13 cellular contexts compared by ENCODE assay signal in the genomic region with DNA sequence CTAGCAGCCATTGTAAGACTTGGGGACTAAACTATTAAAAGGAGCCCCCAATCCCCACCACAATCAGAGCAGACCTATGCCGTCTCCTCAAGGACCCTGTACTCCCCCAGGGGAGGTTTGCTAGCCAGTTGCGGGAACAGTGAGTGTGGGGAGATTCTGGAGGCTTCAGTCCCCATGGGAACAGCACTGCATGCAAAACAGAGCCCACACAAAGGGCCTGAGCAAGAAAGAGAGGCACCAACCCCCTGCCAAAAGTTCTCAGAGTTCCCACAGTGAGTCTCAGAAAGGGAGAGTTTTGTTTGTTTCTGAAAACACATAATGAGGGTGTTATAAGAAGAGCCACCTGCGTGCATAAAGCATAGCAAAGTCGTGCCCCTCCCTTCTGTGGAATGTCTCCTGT. TPM values are rescaled to one million over a fixed set of nuclear protein-coding genes. Genes with fewer than 3 reads are reported as not detected.
DNase-seq lines count a peak whose midpoint lies in the region; ATAC-seq and TF ChIP-seq lines count a peak whose summit lies in the region.
"Had no signal": no experiment of that assay in that cellular context is flagged by ENCODE, and none has a peak within 500 bp of the region (broad histone marks: within the 10 kb centered on the region; RNA-seq: fewer than 3 reads in every experiment).

No MANE protein-coding gene starts in this region.

- no peak overlapping the region for H3K4me2 ChIP-seq in H9 (ENCODE audit: insufficient read depth, insufficient read length, low read length)
- H3K4me2 ChIP-seq in neural progenitor cell: peak overlapping the region; percentile 53

- H3K9me3 ChIP-seq in H9 (ENCODE audit: control insufficient read depth, low read depth, low read length) (no peaks in the 10 kb centered on the region), neural progenitor cell (ENCODE audit: low read depth) (no peaks in the 10 kb centered on the region)

- no peak overlapping the region for H3K23ac ChIP-seq in H9 (ENCODE audit: insufficient read length, low read depth, low read length)

- H2BK120ac ChIP-seq in H9 (ENCODE audit: low read depth, low read length, poor library complexity, severe bottlenecking): no peak overlapping the region

- H3K27ac ChIP-seq in H9 (ENCODE audit: insufficient read length, low read depth, low read length) (no peak overlapping the region), neural progenitor cell (peak overlapping the region; percentile 80)
- H3K27ac ChIP-seq: VCaP had no signal

- H3T11ph ChIP-seq in H9 (ENCODE audit: low read length): no peak overlapping the region

- no peak overlapping the region for H3K9ac ChIP-seq in H9 (ENCODE audit: extremely low read depth, insufficient read length, low read length)
- no peak overlapping the region for H3K9ac ChIP-seq in neural progenitor cell

- peak; percentile 90 for ATAC-seq in GM18907 (IDR thresholded peaks at IDR 0.05; ENCODE audit: unreplicated experiment)
- ATAC-seq in HG03432 (IDR thresholded peaks at IDR 0.05; ENCODE audit: unreplicated experiment): peak; percentile 88
- ATAC-seq in stimulated activated naive B cell treated with anti-CD40 and anti-IgM and Interleukin-4, amounts not matched to agents 10 μg/mL and 1 μg/mL and 100 μg/mL, for 72 hours (replicated peaks): no peak
- no peak for ATAC-seq in activated T-helper 17 cell treated with anti-CD3 and anti-CD28 coated beads, Interleukin-2, amount 50 U/mL, for 72 hours (replicated peaks)
- ATAC-seq: activated naive CD4-positive, alpha-beta T cell treated with anti-CD3 and anti-CD28 coated beads, Interleukin-2, amount 50 U/mL, for 72 hours; Panc1 had no signal

- H3F3A ChIP-seq in neural progenitor cell (ENCODE audit: low read depth): peaks cover 14% of the 10 kb centered on the region

- no peak overlapping the region for H3K4ac ChIP-seq in H9 (ENCODE audit: low read depth, low read length)

- no peak overlapping the region for H2BK5ac ChIP-seq in H9 (ENCODE audit: insufficient read length, low read length)

- H3K9me3 Mint-ChIP-seq in H9 (no peaks in the 10 kb centered on the region), neural progenitor cell (peaks cover 3% of the 10 kb centered on the region)
- H3K9me3 Mint-ChIP-seq in stimulated activated naive B cell treated with anti-CD40 and anti-IgM and Interleukin-4, amounts not matched to agents 10 μg/mL and 1 μg/mL and 100 μg/mL, for 72 hours: no peaks in the 10 kb centered on the region
- no peaks in the 10 kb centered on the region for H3K9me3 Mint-ChIP-seq in activated T-helper 17 cell treated with anti-CD3 and anti-CD28 coated beads, Interleukin-2, amount 50 U/mL, for 72 hours
- H3K9me3 Mint-ChIP-seq: activated naive CD4-positive, alpha-beta T cell treated with anti-CD3 and anti-CD28 coated beads, Interleukin-2, amount 50 U/mL, for 72 hours had no signal

- peaks cover 4 to 10% (median 7%) of the 10 kb centered on the region in 3 experiments; a peak in 5 of 7 replicates for H3K36me3 Mint-ChIP-seq in H9 (ENCODE audit: insufficient read depth in 1 of 3, low read depth in 3 of 3)
- H3K36me3 Mint-ChIP-seq in neural progenitor cell: no peaks in the 10 kb centered on the region
- H3K36me3 Mint-ChIP-seq in stimulated activated naive B cell treated with anti-CD40 and anti-IgM and Interleukin-4, amounts not matched to agents 10 μg/mL and 1 μg/mL and 100 μg/mL, for 72 hours: no peaks in the 10 kb centered on the region
- H3K36me3 Mint-ChIP-seq in activated T-helper 17 cell treated with anti-CD3 and anti-CD28 coated beads, Interleukin-2, amount 50 U/mL, for 72 hours (ENCODE audit: low read depth): no peaks in the 10 kb centered on the region
- H3K36me3 Mint-ChIP-seq: activated naive CD4-positive, alpha-beta T cell treated with anti-CD3 and anti-CD28 coated beads, Interleukin-2, amount 50 U/mL, for 72 hours had no signal

- no peak overlapping the region for H2BK15ac ChIP-seq in H9 (ENCODE audit: low read depth, low read length)

- no peaks in the 10 kb centered on the region for H3K27me3 Mint-ChIP-seq in H9 (ENCODE audit: low read depth)
- H3K27me3 Mint-ChIP-seq in neural progenitor cell (ENCODE audit: insufficient read depth, low read depth): peaks cover 9% of the 10 kb centered on the region
- H3K27me3 Mint-ChIP-seq in stimulated activated naive B cell treated with anti-CD40 and anti-IgM and Interleukin-4, amounts not matched to agents 10 μg/mL and 1 μg/mL and 100 μg/mL, for 72 hours: peaks cover 7 to 10% of the 10 kb centered on the region in 2 donors
- peaks cover 21% of the 10 kb centered on the region for H3K27me3 Mint-ChIP-seq in activated T-helper 17 cell treated with anti-CD3 and anti-CD28 coated beads, Interleukin-2, amount 50 U/mL, for 72 hours

- no peak overlapping the region for H4K91ac ChIP-seq in H9 (ENCODE audit: insufficient read length, low read depth, low read length)

- H3K56ac ChIP-seq in H9 (ENCODE audit: insufficient read length, low read depth, low read length): no peak overlapping the region

- H3K27me3 ChIP-seq in H9 (ENCODE audit: insufficient read depth, low read length): no peaks in the 10 kb centered on the region
- H3K27me3 ChIP-seq in neural progenitor cell: no peaks in the 10 kb centered on the region

- no peak overlapping the region for H4K5ac ChIP-seq in H9 (ENCODE audit: insufficient read length, low read depth, low read length)

- H3K18ac ChIP-seq in H9 (ENCODE audit: insufficient read length, low read depth, low read length): no peak overlapping the region

- H3K79me2 ChIP-seq in H9 (ENCODE audit: insufficient read depth, low read length) (no peaks in the 10 kb centered on the region), neural progenitor cell (ENCODE audit: low read depth) (no peaks in the 10 kb centered on the region)

- no peaks in the 10 kb centered on the region for H3K23me2 ChIP-seq in H9 (ENCODE audit: insufficient read length, low read depth, low read length, poor library complexity, severe bottlenecking)

- no peak overlapping the region for H2BK20ac ChIP-seq in H9 (ENCODE audit: low read depth, low read length, poor library complexity, severe bottlenecking)

- H4K20me1 ChIP-seq in H9 (ENCODE audit: control insufficient read depth, insufficient read depth, insufficient read length) (no peaks in the 10 kb centered on the region), neural progenitor cell (ENCODE audit: low read depth) (no peaks in the 10 kb centered on the region)

- no peak overlapping the region for H2BK12ac ChIP-seq in H9 (ENCODE audit: insufficient read length, low read depth, low read length)

- H3K14ac ChIP-seq in H9 (ENCODE audit: insufficient read depth, low read length): no peak overlapping the region

- no peak overlapping the region for H3K4me3 ChIP-seq in neural progenitor cell

- no peak overlapping the region for H3K4me3 Mint-ChIP-seq in H9
- H3K4me3 Mint-ChIP-seq in neural progenitor cell: peak overlapping the region; percentile 22
- H3K4me3 Mint-ChIP-seq in stimulated activated naive B cell treated with anti-CD40 and anti-IgM and Interleukin-4, amounts not matched to agents 10 μg/mL and 1 μg/mL and 100 μg/mL, for 72 hours: no peak overlapping the region
- H3K4me3 Mint-ChIP-seq in activated T-helper 17 cell treated with anti-CD3 and anti-CD28 coated beads, Interleukin-2, amount 50 U/mL, for 72 hours: no peak overlapping the region

- H3K4me1 Mint-ChIP-seq in H9: peaks cover 37 to 38% of the 10 kb centered on the region in 2 experiments
- H3K4me1 Mint-ChIP-seq in neural progenitor cell: peaks cover 24% of the 10 kb centered on the region
- no peaks in the 10 kb centered on the region for H3K4me1 Mint-ChIP-seq in stimulated activated naive B cell treated with anti-CD40 and anti-IgM and Interleukin-4, amounts not matched to agents 10 μg/mL and 1 μg/mL and 100 μg/mL, for 72 hours
- H3K4me1 Mint-ChIP-seq in activated T-helper 17 cell treated with anti-CD3 and anti-CD28 coated beads, Interleukin-2, amount 50 U/mL, for 72 hours: no peaks in the 10 kb centered on the region

- no peak overlapping the region for H4K8ac ChIP-seq in H9 (replicated peaks; ENCODE audit: insufficient read length, low read depth, low read length)

- TF ChIP-seq CTCF in H9 (conservative IDR thresholded peaks at IDR 0.05) (no peak), neural progenitor cell (IDR thresholded peaks at IDR 0.05) (no peak)

- H3K79me1 ChIP-seq in H9 (ENCODE audit: insufficient read depth, low read depth, low read length, poor library complexity, severe bottlenecking): no peaks in the 10 kb centered on the region

- H2AFZ ChIP-seq in H9 (ENCODE audit: low read length): no peak overlapping the region
- peak overlapping the region; percentile 68 for H2AFZ ChIP-seq in neural progenitor cell (replicated peaks)

- peaks cover 9% of the 10 kb centered on the region; the same call in 1 of the 2 replicates for H3K4me1 ChIP-seq in H9 (ENCODE audit: insufficient read depth, low read length)
- H3K4me1 ChIP-seq in neural progenitor cell: peaks cover 24% of the 10 kb centered on the region

- H2AK5ac ChIP-seq in H9 (ENCODE audit: insufficient read length, low read length): no peak overlapping the region

- peak overlapping the region; percentile 62 to 90 (median 78); a peak in 6 of 7 replicates for H3K27ac Mint-ChIP-seq in H9
- H3K27ac Mint-ChIP-seq in neural progenitor cell: peak overlapping the region; percentile 61
- H3K27ac Mint-ChIP-seq in stimulated activated naive B cell treated with anti-CD40 and anti-IgM and Interleukin-4, amounts not matched to agents 10 μg/mL and 1 μg/mL and 100 μg/mL, for 72 hours: no peak overlapping the region
- H3K27ac Mint-ChIP-seq in activated T-helper 17 cell treated with anti-CD3 and anti-CD28 coated beads, Interleukin-2, amount 50 U/mL, for 72 hours: no peak overlapping the region
- H3K27ac Mint-ChIP-seq: activated naive CD4-positive, alpha-beta T cell treated with anti-CD3 and anti-CD28 coated beads, Interleukin-2, amount 50 U/mL, for 72 hours had no signal

- DNase-seq in H9: no peak
- peak; percentile 58 for DNase-seq in neural progenitor cell (ENCODE audit: low spot score)
- DNase-seq in stimulated activated naive B cell treated with anti-CD40 and anti-IgM and Interleukin-4, amounts not matched to agents 10 μg/mL and 1 μg/mL and 100 μg/mL, for 72 hours: no peak
- no peak for DNase-seq in NCI-H2196 treated with DMSO at 0.1 percent for 48 hours (lab: John Stamatoyannopoulos, UW; ENCODE audit: unreplicated experiment)
- DNase-seq in activated gamma-delta T cell (lab: John Stamatoyannopoulos, UW): no peak
- DNase-seq: HCEC 1CT, NCI-H1105 had no signal

- WGBS in H9 (ENCODE audit: extremely low coverage, insufficient read length, low lambda C conversion rate): no CpG with 5 or more reads among the region's 4 CpGs

- no peaks in the 10 kb centered on the region for H3K36me3 ChIP-seq in neural progenitor cell

RNA-seq across cellular contexts. Expression of a gene that starts 56.6 kb away (rescaled TPM):
- total RNA-seq in H9 (2021) (0.35 and 0.44 TPM in 2 replicates), neural progenitor cell (ENCODE audit: low replicate concordance) (0.22 TPM in 1 of 2 replicates, not detected in the other)
- not detected for total RNA-seq in activated T-helper 17 cell treated with anti-CD3 and anti-CD28 coated beads, Interleukin-2, amount 50 U/mL, for 72 hours
- total RNA-seq: activated naive CD4-positive, alpha-beta T cell treated with anti-CD3 and anti-CD28 coated beads, Interleukin-2, amount 50 U/mL, for 72 hours had no signal

Comparison
In these comparisons a context has a peak if more than half of its experiments do, and no peak if none do; other contexts are left out.
1. ATAC-seq: peak in GM18907 (single experiment) and HG03432 (single experiment); none in stimulated activated naive B cell treated with anti-CD40 and anti-IgM and Interleukin-4, amounts not matched to agents 10 μg/mL and 1 μg/mL and 100 μg/mL, for 72 hours (0 of 2) and activated T-helper 17 cell treated with anti-CD3 and anti-CD28 coated beads, Interleukin-2, amount 50 U/mL, for 72 hours (single experiment).
2. H3K27ac Mint-ChIP-seq: peak in H9 (3 of 3) and neural progenitor cell (single experiment); none in stimulated activated naive B cell treated with anti-CD40 and anti-IgM and Interleukin-4, amounts not matched to agents 10 μg/mL and 1 μg/mL and 100 μg/mL, for 72 hours (single experiment) and activated T-helper 17 cell treated with anti-CD3 and anti-CD28 coated beads, Interleukin-2, amount 50 U/mL, for 72 hours (single experiment).